ENCODE assay signal across 8 cellular contexts in the genomic region with DNA sequence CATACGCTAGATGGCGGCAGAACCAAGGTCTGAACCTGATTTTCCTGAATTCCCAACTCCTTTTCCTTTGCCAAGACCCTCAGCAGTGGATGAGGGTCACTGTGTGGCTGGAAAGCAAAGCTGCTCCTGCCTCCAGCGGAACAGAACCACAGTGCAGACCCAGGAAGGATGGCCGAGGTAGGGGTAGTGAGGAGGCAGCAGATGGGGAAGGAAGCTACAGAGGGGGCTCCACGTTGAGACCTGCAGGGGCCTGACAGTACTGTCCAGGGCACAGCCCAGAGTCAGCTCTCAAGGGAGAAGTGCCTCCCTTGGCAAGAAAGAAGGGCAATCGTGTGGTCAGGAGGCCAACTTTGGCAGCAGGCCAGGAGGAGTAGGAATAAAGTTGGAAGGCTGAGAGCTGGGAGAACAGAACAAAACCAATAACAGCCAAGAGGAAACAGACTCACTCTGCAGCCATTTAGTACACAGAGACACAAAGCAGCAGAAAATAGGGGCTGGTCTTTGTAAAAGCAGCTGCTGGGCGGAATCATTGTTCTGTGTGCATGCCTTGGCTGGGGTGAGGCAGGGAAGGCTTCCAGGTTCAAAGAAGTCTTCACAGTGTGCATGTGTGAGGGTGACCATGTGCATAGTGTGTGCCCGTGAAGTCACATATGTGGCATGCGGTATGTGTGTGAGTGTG. TPM values are rescaled to one million over a fixed set of nuclear protein-coding genes. Genes with fewer than 3 reads are reported as not detected.
DNase-seq lines count a peak whose midpoint lies in the region; ATAC-seq and TF ChIP-seq lines count a peak whose summit lies in the region.

No MANE protein-coding gene starts in this region.

- peaks cover 4% of the 10 kb centered on the region for H3K27me3 Mint-ChIP-seq in brain

- peak overlapping the region; percentile 72 to 99 (median 98) for H3K27ac Mint-ChIP-seq in brain

- POLR2A ChIA-PET in A673 (lab: Charles Lee; ENCODE audit: low non-redundant PET): interaction anchor here (0.7 kb wide), 1 partner anchor 166 kb away, joined by 3 read pairs; the partner anchor contains the start of gene PM20D2

- H3K36me3 ChIP-seq in A673 (ENCODE audit: insufficient read depth, low read length, poor library complexity, severe bottlenecking): no peaks in the 10 kb centered on the region

- H3K9me3 ChIP-seq in A673 (ENCODE audit: low read depth, low read length, poor library complexity, severe bottlenecking): no peaks in the 10 kb centered on the region

- H3K27me3 ChIP-seq in A673 (replicated peaks; ENCODE audit: insufficient read depth, low read depth, low read length, poor library complexity): no peaks in the 10 kb centered on the region

- no peak for ATAC-seq in HG02763 (IDR thresholded peaks at IDR 0.05; ENCODE audit: unreplicated experiment)
- ATAC-seq in GM21529 (IDR thresholded peaks at IDR 0.05; ENCODE audit: unreplicated experiment): no peak
- no peak for ATAC-seq in GM18870 (IDR thresholded peaks at IDR 0.05; ENCODE audit: unreplicated experiment)

- peak; percentile 25 for DNase-seq in A673 (ENCODE audit: low spot score)
- peak; percentile 64 for DNase-seq in iPS DF 4.7 (ENCODE audit: extremely low read depth, low spot score)
- DNase-seq in skeletal muscle cell (ENCODE audit: low read depth): peak; percentile 48

- H3K4me3 ChIP-seq in A673 (ENCODE audit: low read depth, low read length, poor library complexity, severe bottlenecking) (no peak overlapping the region), skeletal muscle cell (ENCODE audit: low read depth, low read length) (no peak overlapping the region)

- peaks cover 23% of the 10 kb centered on the region for H3K4me1 ChIP-seq in A673 (ENCODE audit: insufficient read depth, low read length, poor library complexity, severe bottlenecking)

- intact Hi-C loops in A673 (cut with micrococcal nuclease; ENCODE audit: unreplicated experiment): no loop called here

- no peaks in the 10 kb centered on the region for H3K9me3 Mint-ChIP-seq in brain

- H3K27ac ChIP-seq in A673 (ENCODE audit: low read depth, low read length, poor library complexity, severe bottlenecking): no peak overlapping the region

- no TSS peak for BruUV-seq in A673 (replicated peaks; lab: Mats Ljungman, UMichigan)

- peak; percentile 55 for TF ChIP-seq CTCF in A673 (conservative IDR thresholded peaks at IDR 0.05; ENCODE audit: low read depth, low read length)
- TF ChIP-seq CTCF in brain (conservative IDR thresholded peaks at IDR 0.05): peak; percentile 51 to 76

- CTCF ChIA-PET in A673 (lab: Charles Lee): interaction anchor here (1.2 kb wide), 1 partner anchor 60 kb away, joined by 5 read pairs; no protein-coding TSS in a partner anchor

- peaks cover 6% of the 10 kb centered on the region for H3K36me3 Mint-ChIP-seq in brain

- no peak for TF ChIP-seq EP300 in Ishikawa (IDR thresholded peaks at IDR 0.05; ENCODE audit: borderline replicate concordance)

- TF ChIP-seq RAD21 in Ishikawa (IDR thresholded peaks at IDR 0.05; ENCODE audit: low read depth): no peak

- H3K4me3 Mint-ChIP-seq in brain: peak overlapping the region; percentile 32 to 73 (median 53)

- peaks cover 51% of the 10 kb centered on the region for H3K4me1 Mint-ChIP-seq in brain

TF ChIP-seq in Ishikawa, 13 proteins besides CTCF, POLR2A, EP300 and RAD21:
- TF ChIP-seq, protein P1, sequence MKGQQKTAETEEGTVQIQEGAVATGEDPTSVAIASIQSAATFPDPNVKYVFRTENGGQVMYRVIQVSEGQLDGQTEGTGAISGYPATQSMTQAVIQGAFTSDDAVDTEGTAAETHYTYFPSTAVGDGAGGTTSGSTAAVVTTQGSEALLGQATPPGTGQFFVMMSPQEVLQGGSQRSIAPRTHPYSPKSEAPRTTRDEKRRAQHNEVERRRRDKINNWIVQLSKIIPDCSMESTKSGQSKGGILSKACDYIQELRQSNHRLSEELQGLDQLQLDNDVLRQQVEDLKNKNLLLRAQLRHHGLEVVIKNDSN (IDR thresholded peaks at IDR 0.05): no peak
- TF ChIP-seq NFIC (IDR thresholded peaks at IDR 0.05): peak; percentile 69

RNA-seq across cellular contexts. Expression of gene GABRR2, which starts 3.1 kb away (rescaled TPM):
- 0.67 and 0.74 TPM in 2 replicates for total RNA-seq in A673 (2021)
- not detected for polyA plus RNA-seq in brain (ENCODE audit: insufficient read depth, low read depth, low replicate concordance)

RNA-seq across cellular contexts. Expression of gene UBE2J1, which starts 40.5 kb away (rescaled TPM):
- total RNA-seq in A673 (2021): 36.1 and 38.6 TPM in 2 replicates
- 29.1 TPM for polyA plus RNA-seq in brain (ENCODE audit: insufficient read depth, low read depth, low replicate concordance)
